Comparison of ENCODE assay signal across 8 cellular contexts in genomic region chr5:61319388-61320146, GRCh38. TPM values are rescaled to one million over a fixed set of nuclear protein-coding genes. Genes with fewer than 3 reads are reported as not detected.
A peak's percentile ranks its signal among the peaks of the same experiment; 100 is the strongest.
DNase-seq lines count a peak whose midpoint lies in the region; ATAC-seq, FAIRE-seq and TF ChIP-seq lines count a peak whose summit lies in the region.

No MANE protein-coding gene starts in this region.

- ATAC-seq in GM21360 (IDR thresholded peaks at IDR 0.05; ENCODE audit: unreplicated experiment): peak; percentile 98
- ATAC-seq in HG03520 (IDR thresholded peaks at IDR 0.05; ENCODE audit: unreplicated experiment): peak; percentile 99
- ATAC-seq in K562: peak; percentile 59; the same call in 1 of the 3 replicates

- no peak for TF ChIP-seq POLR2A in K562 (conservative IDR thresholded peaks at IDR 0.05)

- H3K4me1 ChIP-seq in K562 (replicated peaks in 1 of 2; ENCODE audit: control insufficient read depth in 2 of 2, insufficient read depth in 2 of 2, low read length in 2 of 2): no peaks in the 10 kb centered on the region

- no peaks in the 10 kb centered on the region for H3K9me1 ChIP-seq in K562 (ENCODE audit: control insufficient read depth, insufficient read depth, low read length)

- 5% methylated on average over 9 of the region's 9 CpGs for WGBS in K562 (ENCODE audit: insufficient coverage, low coverage, missing lambda C conversion rate)

- BruUV-seq in K562 (replicated peaks; lab: Mats Ljungman, UMichigan): no TSS peak

- POLR2A ChIA-PET in K562 (lab: Yijun Ruan, JAX): no interaction called here

- no peak for TF ChIP-seq EP300 in K562 (IDR thresholded peaks at IDR 0.05; ENCODE audit: low read length)

- no peak overlapping the region; the same call in 1 of the 2 replicates for H3K4me2 ChIP-seq in K562 (ENCODE audit: insufficient read depth, low read length)

- H3K9ac ChIP-seq in K562 (ENCODE audit: insufficient read depth in 1 of 2, low read depth in 2 of 2, low read length in 2 of 2): no peak overlapping the region

- H3K79me2 ChIP-seq in K562 (ENCODE audit: control insufficient read depth, insufficient read depth, low read length): no peaks in the 10 kb centered on the region

- H3K4me3 ChIP-seq in GM08714 (ENCODE audit: low read length): peak overlapping the region; percentile 35; the same call in 1 of the 2 replicates
- H3K4me3 ChIP-seq in K562: no peak overlapping the region

- TF ChIP-seq CTCF in K562 (IDR thresholded peaks at IDR 0.05 in 2 of 3, conservative IDR thresholded peaks at IDR 0.05 in 1 of 3; ENCODE audit: insufficient read depth in 2 of 3, low read depth in 1 of 3, low read length in 3 of 3): no peak

- intact Hi-C loops in K562 (cut with micrococcal nuclease): no loop called here

- no peak for FAIRE-seq in K562 (lab: Jason Lieb, UNC)

- peaks cover 3 to 18% of the 10 kb centered on the region in 2 experiments; a peak in 4 of 5 replicates for H3K27me3 ChIP-seq in K562 (ENCODE audit: control insufficient read depth in 2 of 2, insufficient read depth in 2 of 2, low read length in 2 of 2)

- H2AFZ ChIP-seq in K562 (ENCODE audit: low read depth, low read length): no peak overlapping the region

- TF ChIP-seq RAD21 in K562 (CRISPR knock-in tag; conservative IDR thresholded peaks at IDR 0.05 in 1 of 2, IDR thresholded peaks at IDR 0.05 in 1 of 2): no peak

- DNase-seq in K562 (ENCODE audit: extremely low read depth in 1 of 4, low spot score in 3 of 4): peak in 1 of 4 experiments; percentile 36
- DNase-seq in mucosa of gallbladder (ENCODE audit: low spot score): peak; percentile 44
- DNase-seq in cortex of kidney (lab: John Stamatoyannopoulos, UW): no peak
- no peak for DNase-seq in GM03348 (ENCODE audit: low spot score)
- DNase-seq in amniotic stem cell (lab: John Stamatoyannopoulos, UW): no peak

- in situ Hi-C loops in K562 (cut with MboI): no loop called here

- no peaks in the 10 kb centered on the region for H3K36me3 ChIP-seq in K562 (ENCODE audit: control insufficient read depth, insufficient read depth, low read length)

- CTCF ChIA-PET in K562 (lab: Yijun Ruan, JAX; ENCODE audit: low intra/inter-chr PET ratio): no interaction called here

- H3K9me3 ChIP-seq in K562 (replicated peaks; ENCODE audit: control insufficient read depth, insufficient read depth, low read depth, low read length): no peaks in the 10 kb centered on the region

- H3K27ac ChIP-seq in K562 (ENCODE audit: extremely low read depth, low read depth, low read length): no peak overlapping the region

- no peaks in the 10 kb centered on the region for H4K20me1 ChIP-seq in K562 (replicated peaks; ENCODE audit: control insufficient read depth, insufficient read depth, low read length)

TF ChIP-seq in K562, 482 proteins besides CTCF, POLR2A, EP300 and RAD21 (continues in another document):
- TF ChIP-seq HOXB6 (CRISPR knock-in tag; IDR thresholded peaks at IDR 0.05; ENCODE audit: borderline replicate concordance): no peak
- TF ChIP-seq DIDO1 (tag; IDR thresholded peaks at IDR 0.05; ENCODE audit: low read depth): no peak
- TF ChIP-seq TBP (optimal IDR thresholded peaks at IDR 0.05; ENCODE audit: low read depth, low read length): no peak
- no peak for TF ChIP-seq ZNF311 (CRISPR knock-in tag; IDR thresholded peaks at IDR 0.05)
- TF ChIP-seq ZFPM2 (CRISPR knock-in tag; IDR thresholded peaks at IDR 0.05): no peak
- no peak for TF ChIP-seq MLX (CRISPR knock-in tag; conservative IDR thresholded peaks at IDR 0.05)
- TF ChIP-seq NFYB (IDR thresholded peaks at IDR 0.05; ENCODE audit: extremely low read depth, insufficient read length): peak; percentile 27
- TF ChIP-seq ZNF124 (CRISPR knock-in tag; IDR thresholded peaks at IDR 0.05): no peak
- TF ChIP-seq PRDM10 (IDR thresholded peaks at IDR 0.05; ENCODE audit: partially characterized antibody): no peak
- TF ChIP-seq RNF219 (CRISPR knock-in tag; IDR thresholded peaks at IDR 0.05): no peak
- peak; percentile 48; the same call in 1 of the 2 replicates for TF ChIP-seq MAFG (tag; conservative IDR thresholded peaks at IDR 0.05)
- peak; percentile 34; the same call in 1 of the 2 replicates for TF ChIP-seq RFX1 (IDR thresholded peaks at IDR 0.05)

RNA-seq across cellular contexts. Expression of gene ZSWIM6, which starts 12.5 kb away (rescaled TPM):
- total RNA-seq in K562 (2011; cell fraction: chromatin; rRNA removed; ENCODE audit: low replicate concordance): 3.1 and 3.9 TPM in 2 replicates
- total RNA-seq in K562 (2011; cell fraction: nucleolus; rRNA removed): 1.8 and 2.2 TPM in 2 replicates
- total RNA-seq in K562 (2011; cell fraction: nucleoplasm; rRNA removed): 1.8 and 2.2 TPM in 2 replicates
- total RNA-seq in K562 (2014; rRNA removed) (1.1 and 1.3 TPM in 2 replicates), K562 (2014; rRNA removed; fragmentation: Illumina TruSeq; extraction: Trizol) (1.8 and 2.0 TPM in 2 replicates), K562 (2015; rRNA removed; fragmentation: Illumina TruSeq; extraction: Trizol) (1.7 and 2.0 TPM in 2 replicates), K562 (2021) (2.8 and 3.2 TPM in 2 replicates), mucosa of gallbladder (23.5 TPM)
- polyA plus RNA-seq in K562 (2011; rRNA removed) (2.7 and 3.8 TPM in 2 replicates), K562 (2014; fragmentation: Illumina TruSeq; extraction: Trizol) (3.0 and 3.1 TPM in 2 replicates), K562 (2014; fragmentation: Nextera tagmentation; extraction: Ambion mirVana) (1 to 10 TPM in 1 of 2 experiments, under 1 TPM in 1; 0.81 to 1.6 TPM), K562 (2014; rRNA removed) (1.6 and 2.2 TPM in 2 replicates)
- 1.7 and 3.2 TPM in 2 replicates for polyA plus RNA-seq in K562 (2011; cell fraction: cytosol; rRNA removed)
- 6.7 and 9.7 TPM in 2 replicates for polyA plus RNA-seq in K562 (2011; cell fraction: nucleus; rRNA removed)
- 1.5 and 2.4 TPM in 2 replicates for polyA plus RNA-seq in K562 (2012)
- 5.6 and 6.0 TPM in 2 replicates for polyA minus RNA-seq in K562 (2011; rRNA and poly(A)+ RNA removed)
- polyA minus RNA-seq in K562 (2011; cell fraction: cytosol; rRNA and poly(A)+ RNA removed): 2.6 and 3.3 TPM in 2 replicates
- polyA minus RNA-seq in K562 (2011; cell fraction: nucleus; rRNA and poly(A)+ RNA removed): 2.8 and 7.3 TPM in 2 replicates
